Comparison of ENCODE assay signal across 10 cellular contexts in genomic region chr17:59353106-59353854, GRCh38. TPM values are rescaled to one million over a fixed set of nuclear protein-coding genes. Genes with fewer than 3 reads are reported as not detected.
DNase-seq lines count a peak whose midpoint lies in the region; ATAC-seq and TF ChIP-seq lines count a peak whose summit lies in the region.
"Had no signal": no experiment of that assay in that cellular context is flagged by ENCODE, and none has a peak within 500 bp of the region (broad histone marks: within the 10 kb centered on the region; RNA-seq: fewer than 3 reads in every experiment).

No MANE protein-coding gene starts in this region.

- DNase-seq in left ventricle myocardium inferior (no peak), Right ventricle myocardium superior (no peak), ascending aorta (ENCODE audit: low spot score in 2 of 2) (no peak), posterior vena cava (ENCODE audit: low spot score) (peak; percentile 66), midbrain (lab: John Stamatoyannopoulos, UW) (no peak), NCI-H2227 (lab: John Stamatoyannopoulos, UW; ENCODE audit: unreplicated experiment) (no peak)
- DNase-seq: mesendoderm, PC-9 had no signal

- ATAC-seq in Right ventricle myocardium superior (ENCODE audit: poor library complexity) = no peak
- no peak for ATAC-seq in HG02610 (IDR thresholded peaks at IDR 0.05; ENCODE audit: unreplicated experiment)
- no peak for ATAC-seq in GM21367 (IDR thresholded peaks at IDR 0.05; ENCODE audit: unreplicated experiment)

- TF ChIP-seq CTCF in left ventricle myocardium inferior (IDR thresholded peaks at IDR 0.05; ENCODE audit: borderline replicate concordance) = no peak
- TF ChIP-seq CTCF in ascending aorta (IDR thresholded peaks at IDR 0.05) = no peak

- no peak overlapping the region for H3K4me3 ChIP-seq in left ventricle myocardium inferior
- no peak overlapping the region for H3K4me3 ChIP-seq in ascending aorta
- H3K4me3 ChIP-seq: PC-9 had no signal

- H3K27me3 ChIP-seq in left ventricle myocardium inferior (ENCODE audit: low read depth) (no peaks in the 10 kb centered on the region), ascending aorta (no peaks in the 10 kb centered on the region)

- H3K4me1 ChIP-seq in left ventricle myocardium inferior = peaks cover 96% of the 10 kb centered on the region
- peaks cover 26 to 84% of the 10 kb centered on the region in 2 donors for H3K4me1 ChIP-seq in ascending aorta

- H3K36me3 ChIP-seq in left ventricle myocardium inferior (peaks cover 14% of the 10 kb centered on the region), ascending aorta (peaks cover 0 to 7% of the 10 kb centered on the region in 2 donors)

- intact Hi-C loops in left ventricle myocardium inferior (cut with micrococcal nuclease) = no loop called here
- intact Hi-C loops in Right ventricle myocardium superior (cut with DNase I) = no loop called here
- intact Hi-C loops in ascending aorta (cut with DNase I) = no loop called here
- intact Hi-C loops in posterior vena cava (cut with DNase I) = no loop called here

- no peaks in the 10 kb centered on the region for H3K9me3 ChIP-seq in left ventricle myocardium inferior (replicated peaks)
- H3K9me3 ChIP-seq in ascending aorta = no peaks in the 10 kb centered on the region

- peak overlapping the region; percentile 58 for H3K27ac ChIP-seq in left ventricle myocardium inferior (replicated peaks)
- peak overlapping the region; percentile 94 to 95 for H3K27ac ChIP-seq in ascending aorta
- H3K27ac ChIP-seq: PC-9 had no signal

RNA-seq across cellular contexts. Expression of gene YPEL2, which starts 21.8 kb away (rescaled TPM):
- total RNA-seq in left ventricle myocardium inferior (36.3 TPM), Right ventricle myocardium superior (28.9 TPM), ascending aorta (10.5 TPM), posterior vena cava (10 to 100 TPM; 25.8 to 40.3 TPM)
